In genomic region chr11:6474423-6474792, GRCh38 we compare ENCODE assay signal across 1 cellular context.
A peak's percentile ranks its signal among the peaks of the same experiment; 100 is the strongest.
TF ChIP-seq lines count a peak whose summit lies in the region.

No MANE protein-coding gene starts in this region.

TF ChIP-seq in K562, 482 proteins besides CTCF, POLR2A, EP300 and RAD21:
- TF ChIP-seq E2F6 (IDR thresholded peaks at IDR 0.05; ENCODE audit: borderline replicate concordance in 1 of 2, extremely low read depth in 1 of 2, insufficient read depth in 1 of 2, insufficient read length in 1 of 2, low read depth in 1 of 2, low read length in 1 of 2, poor library complexity in 1 of 2, severe bottlenecking in 1 of 2) (no peak), ZMIZ1 (IDR thresholded peaks at IDR 0.05; ENCODE audit: low read depth in 2 of 2, low read length in 2 of 2) (no peak), RBFOX2 (IDR thresholded peaks at IDR 0.05; ENCODE audit: low read depth, low read length) (no peak), SMAD4 (CRISPR knock-in tag; conservative IDR thresholded peaks at IDR 0.05) (0 out of 2 replicates have a peak, but pooled peaks have one; percentile 9), HMG20B (CRISPR knock-in tag; IDR thresholded peaks at IDR 0.05) (no peak), KAT8 (IDR thresholded peaks at IDR 0.05; ENCODE audit: low read depth) (no peak), MECOM (CRISPR knock-in tag; IDR thresholded peaks at IDR 0.05) (0 out of 2 replicates have a peak, but pooled peaks have one; percentile 21), PRPF4 (IDR thresholded peaks at IDR 0.05; ENCODE audit: insufficient read depth, low read depth, low read length, poor library complexity, severe bottlenecking) (no peak), SAP30 (IDR thresholded peaks at IDR 0.05; ENCODE audit: borderline replicate concordance, insufficient read depth, low read depth, low read length, poor library complexity, severe bottlenecking) (no peak), E2F4 (CRISPR knock-in tag; IDR thresholded peaks at IDR 0.05; ENCODE audit: low read depth) (no peak), POLR2B (IDR thresholded peaks at IDR 0.05; ENCODE audit: low read depth, partially characterized antibody) (no peak), ESRRB (CRISPR knock-in tag; IDR thresholded peaks at IDR 0.05; ENCODE audit: borderline replicate concordance) (no peak), CREB3L1 (IDR thresholded peaks at IDR 0.05; ENCODE audit: borderline replicate concordance, low read depth) (0 out of 2 replicates have a peak, but pooled peaks have one; percentile 14), ZNF511 (CRISPR knock-in tag; IDR thresholded peaks at IDR 0.05) (no peak), HIVEP1 (CRISPR knock-in tag; IDR thresholded peaks at IDR 0.05) (no peak), ZKSCAN1 (IDR thresholded peaks at IDR 0.05; ENCODE audit: low read depth, low read length) (no peak), ZNF592 (IDR thresholded peaks at IDR 0.05) (no peak), THAP7 (CRISPR knock-in tag; IDR thresholded peaks at IDR 0.05) (0 out of 2 replicates have a peak, but pooled peaks have one; percentile 50), OTX1 (CRISPR knock-in tag; IDR thresholded peaks at IDR 0.05) (no peak), AFF4 (CRISPR knock-in tag; IDR thresholded peaks at IDR 0.05) (0 out of 2 replicates have a peak, but pooled peaks have one; percentile 36), CAMTA2 (CRISPR knock-in tag; conservative IDR thresholded peaks at IDR 0.05) (no peak), CXXC5 (CRISPR knock-in tag; IDR thresholded peaks at IDR 0.05) (no peak), ZNF395 (CRISPR knock-in tag; IDR thresholded peaks at IDR 0.05) (0 out of 2 replicates have a peak, but pooled peaks have one; percentile 47), PHTF2 (CRISPR knock-in tag; IDR thresholded peaks at IDR 0.05) (no peak), LCOR (CRISPR knock-in tag; IDR thresholded peaks at IDR 0.05) (peak; percentile 62; the same call in 1 of the 2 replicates), CBX8 (IDR thresholded peaks at IDR 0.05; ENCODE audit: borderline replicate concordance, extremely low read depth, low read depth, low read length, poor library complexity, severe bottlenecking) (no peak)
